In genomic region chr11:83056204-83056603, GRCh38 we compare ENCODE assay signal across 1 cellular context.
TF ChIP-seq lines count a peak whose summit lies in the region.

No MANE protein-coding gene starts in this region.

TF ChIP-seq in HepG2, 621 proteins besides CTCF, POLR2A, EP300 and RAD21:
- TF ChIP-seq PRDM15 (CRISPR knock-in tag; IDR thresholded peaks at IDR 0.05) (no peak), ZBTB7B (CRISPR knock-in tag; IDR thresholded peaks at IDR 0.05) (no peak), ZNF670 (CRISPR knock-in tag; IDR thresholded peaks at IDR 0.05; ENCODE audit: borderline replicate concordance) (no peak), ZNF12 (CRISPR knock-in tag; IDR thresholded peaks at IDR 0.05) (no peak), TAF15 (IDR thresholded peaks at IDR 0.05; ENCODE audit: low read depth, low read length, poor library complexity, severe bottlenecking) (no peak), ETV5 (CRISPR knock-in tag; IDR thresholded peaks at IDR 0.05; ENCODE audit: borderline replicate concordance) (no peak), EEA1 (CRISPR knock-in tag; IDR thresholded peaks at IDR 0.05; ENCODE audit: borderline replicate concordance) (no peak), ZNF432 (CRISPR knock-in tag; IDR thresholded peaks at IDR 0.05; ENCODE audit: borderline replicate concordance) (no peak), ZSCAN21 (CRISPR knock-in tag; IDR thresholded peaks at IDR 0.05; ENCODE audit: borderline replicate concordance) (no peak), MLX (CRISPR knock-in tag; IDR thresholded peaks at IDR 0.05) (no peak), ZNF570 (CRISPR knock-in tag; IDR thresholded peaks at IDR 0.05; ENCODE audit: borderline replicate concordance) (no peak)
